Comparison of ENCODE assay signal across 35 cellular contexts in the genomic region with DNA sequence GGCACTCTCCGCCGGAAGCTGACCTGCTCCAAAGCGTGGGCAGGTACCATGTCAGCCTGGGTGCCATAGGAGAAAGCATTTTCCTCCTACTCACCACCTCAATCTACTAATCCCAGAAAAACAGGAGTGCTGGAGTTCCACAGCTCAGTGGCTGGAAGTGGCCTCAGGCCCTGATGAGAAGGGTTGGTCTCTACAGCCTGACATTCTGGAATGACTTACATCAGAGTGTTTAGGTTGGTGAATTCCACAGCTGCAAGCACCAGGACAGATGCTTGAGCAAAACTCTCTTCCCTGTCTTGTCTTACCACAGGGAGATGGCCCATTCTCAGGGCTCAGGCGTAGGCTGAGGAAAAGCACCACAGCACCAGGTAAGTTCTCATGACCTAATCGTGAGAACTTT. TPM values are rescaled to one million over a fixed set of nuclear protein-coding genes. Genes with fewer than 3 reads are reported as not detected.
"Had no signal": no experiment of that assay in that cellular context is flagged by ENCODE, and none has a peak within 500 bp of the region (broad histone marks: within the 10 kb centered on the region; RNA-seq: fewer than 3 reads in every experiment).

No MANE protein-coding gene starts in this region.

- H3K27ac ChIP-seq: adrenal gland, body of pancreas, brain microvascular endothelial cell, breast epithelium, VCaP had no signal

- DNase-seq: activated B cell treated with CpG ODN at 0.5 μM for 24 hours; activated CD4-positive, alpha-beta memory T cell treated with anti-CD3 and anti-CD28 coated beads for 36 hours; activated CD4-positive, alpha-beta T cell treated with anti-CD3 and anti-CD28 coated beads for 4 hours; activated CD4-positive, alpha-beta T cell treated with anti-CD3 and anti-CD28 coated beads, Interleukin-2, amount 10 ng/mL, durations not matched to agents 24 days and 14 days; activated CD4-positive, alpha-beta T cell treated with anti-CD3 and anti-CD28 coated beads, Interleukin-2, amount 50 U/mL, for 1 hour; activated CD4-positive, alpha-beta T cell treated with anti-CD3 and anti-CD28 coated beads, Interleukin-2, amount 50 U/mL, for 4 hours; activated CD4-positive, CD25-positive, alpha-beta regulatory T cell treated with anti-CD3 and anti-CD28 coated beads, Interleukin-2, amount 50 U/mL, for 72 hours; activated CD8-positive, alpha-beta memory T cell treated with anti-CD3 and anti-CD28 coated beads, Interleukin-2, amount 50 U/mL, for 4 hours; activated CD8-positive, alpha-beta T cell treated with anti-CD3 and anti-CD28 coated beads for 36 hours; activated effector memory CD4-positive, alpha-beta T cell treated with anti-CD3 and anti-CD28 coated beads, Interleukin-2, amount 50 U/mL, for 16 hours; activated gamma-delta T cell treated with Interleukin-2 at 50 U/mL for 16 hours; activated naive CD4-positive, alpha-beta T cell; activated naive CD4-positive, alpha-beta T cell treated with anti-CD3 and anti-CD28 coated beads for 36 hours; activated naive CD4-positive, alpha-beta T cell treated with anti-CD3 and anti-CD28 coated beads, Interleukin-2, amount 50 U/mL, for 16 hours; activated naive CD8-positive, alpha-beta T cell treated with anti-CD3 and anti-CD28 coated beads for 36 hours; activated T-cell treated with anti-CD3 and anti-CD28 coated beads for 4 hours; activated T-cell treated with anti-CD3 and anti-CD28 coated beads, Interleukin-2, amount 50 U/mL, for 1 hour; activated T-cell treated with anti-CD3 and anti-CD28 coated beads, Interleukin-2, amount 50 U/mL, for 4 hours; activated T-cell treated with anti-CD3 and anti-CD28 coated beads, Interleukin-2, amount 50 U/mL, for 72 hours; adrenal gland; amniotic stem cell; aorta; body of pancreas; brain microvascular endothelial cell; central memory CD4-positive, alpha-beta T cell; T-cell; T-helper 17 cell had no signal

- H3K9me3 Mint-ChIP-seq: activated B cell treated with CpG ODN at 0.5 μM for 24 hours; activated CD4-positive, alpha-beta memory T cell treated with anti-CD3 and anti-CD28 coated beads for 36 hours; activated CD4-positive, alpha-beta T cell treated with anti-CD3 and anti-CD28 coated beads, Interleukin-2, amount 10 ng/mL, durations not matched to agents 24 days and 14 days; activated naive CD4-positive, alpha-beta T cell treated with anti-CD3 and anti-CD28 coated beads for 36 hours; activated naive CD4-positive, alpha-beta T cell treated with anti-CD3 and anti-CD28 coated beads, Interleukin-2, amount 50 U/mL, for 72 hours; activated naive CD8-positive, alpha-beta T cell treated with anti-CD3 and anti-CD28 coated beads for 36 hours; activated T-cell treated with anti-CD3 and anti-CD28 coated beads, Interleukin-2, amount 50 U/mL, for 4 hours; activated T-cell treated with anti-CD3 and anti-CD28 coated beads, Interleukin-2, amount 50 U/mL, for 72 hours; activated T-helper 1 cell treated with anti-CD3 and anti-CD28 coated beads, Interleukin-12 subunit alpha, Interleukin-12 subunit beta, Interleukin-2, Interleukin-4 antibody, amounts not matched to agents 30 ng/mL and 10 ng/mL and 1 ng/mL, durations not matched to agents 14 hours and 24 hours and 36 hours; T-cell had no signal

- H3K4me3 ChIP-seq: adrenal gland, body of pancreas, breast epithelium had no signal

- H3K4me1 Mint-ChIP-seq: activated B cell treated with CpG ODN at 0.5 μM for 24 hours; activated CD4-positive, alpha-beta T cell treated with anti-CD3 and anti-CD28 coated beads, Interleukin-2, amount 10 ng/mL, durations not matched to agents 24 days and 14 days; activated naive CD8-positive, alpha-beta T cell treated with anti-CD3 and anti-CD28 coated beads for 36 hours; activated T-helper 17 cell treated with anti-CD3 and anti-CD28 coated beads, Interleukin-2, amount 50 U/mL, for 72 hours; T-cell; T-helper 17 cell had no signal

- H3K9me3 ChIP-seq: adrenal gland, body of pancreas, breast epithelium had no signal

- H3K4me1 ChIP-seq: breast epithelium had no signal

- H3K27me3 ChIP-seq: adrenal gland, body of pancreas, brain microvascular endothelial cell, breast epithelium had no signal

- ATAC-seq: activated CD8-positive, alpha-beta T cell treated with anti-CD3 and anti-CD28 coated beads for 36 hours; activated naive CD4-positive, alpha-beta T cell treated with anti-CD3 and anti-CD28 coated beads, Interleukin-2, amount 50 U/mL, for 72 hours; activated T-cell treated with anti-CD3 and anti-CD28 coated beads, Interleukin-2, amount 50 U/mL, for 4 hours; activated T-cell treated with anti-CD3 and anti-CD28 coated beads, Interleukin-2, amount 50 U/mL, for 72 hours; activated T-helper 17 cell treated with anti-CD3 and anti-CD28 coated beads, Interleukin-2, amount 50 U/mL, for 72 hours; body of pancreas; T-helper 17 cell had no signal

- H3K36me3 ChIP-seq: adrenal gland, brain microvascular endothelial cell, breast epithelium had no signal

- H3K27ac Mint-ChIP-seq: activated B cell treated with CpG ODN at 0.5 μM for 24 hours; activated CD4-positive, alpha-beta memory T cell treated with anti-CD3 and anti-CD28 coated beads for 36 hours; activated CD4-positive, alpha-beta T cell treated with anti-CD3 and anti-CD28 coated beads, Interleukin-2, amount 10 ng/mL, durations not matched to agents 24 days and 14 days; activated CD8-positive, alpha-beta T cell treated with anti-CD3 and anti-CD28 coated beads for 36 hours; activated naive CD4-positive, alpha-beta T cell treated with anti-CD3 and anti-CD28 coated beads for 36 hours; activated naive CD4-positive, alpha-beta T cell treated with anti-CD3 and anti-CD28 coated beads, Interleukin-2, amount 50 U/mL, for 72 hours; activated naive CD8-positive, alpha-beta T cell treated with anti-CD3 and anti-CD28 coated beads for 36 hours; activated T-cell treated with anti-CD3 and anti-CD28 coated beads, Interleukin-2, amount 50 U/mL, for 72 hours; activated T-helper 1 cell treated with anti-CD3 and anti-CD28 coated beads, Interleukin-12 subunit alpha, Interleukin-12 subunit beta, Interleukin-2, Interleukin-4 antibody, amounts not matched to agents 30 ng/mL and 10 ng/mL and 1 ng/mL, durations not matched to agents 14 hours and 24 hours and 36 hours; activated T-helper 17 cell treated with anti-CD3 and anti-CD28 coated beads, Interleukin-2, amount 50 U/mL, for 72 hours; T-cell; T-helper 17 cell had no signal

- H3K36me3 Mint-ChIP-seq: activated CD4-positive, alpha-beta memory T cell treated with anti-CD3 and anti-CD28 coated beads for 36 hours; activated naive CD4-positive, alpha-beta T cell treated with anti-CD3 and anti-CD28 coated beads, Interleukin-2, amount 50 U/mL, for 72 hours; activated naive CD8-positive, alpha-beta T cell treated with anti-CD3 and anti-CD28 coated beads for 36 hours; T-cell had no signal

- H3K4me3 Mint-ChIP-seq: activated B cell treated with CpG ODN at 0.5 μM for 24 hours; activated CD4-positive, alpha-beta memory T cell treated with anti-CD3 and anti-CD28 coated beads for 36 hours; activated CD4-positive, alpha-beta T cell treated with anti-CD3 and anti-CD28 coated beads, Interleukin-2, amount 10 ng/mL, durations not matched to agents 24 days and 14 days; activated CD8-positive, alpha-beta T cell treated with anti-CD3 and anti-CD28 coated beads for 36 hours; activated naive CD4-positive, alpha-beta T cell treated with anti-CD3 and anti-CD28 coated beads for 36 hours; activated naive CD8-positive, alpha-beta T cell treated with anti-CD3 and anti-CD28 coated beads for 36 hours; activated T-cell treated with anti-CD3 and anti-CD28 coated beads, Interleukin-2, amount 50 U/mL, for 4 hours; activated T-cell treated with anti-CD3 and anti-CD28 coated beads, Interleukin-2, amount 50 U/mL, for 72 hours; activated T-helper 1 cell treated with anti-CD3 and anti-CD28 coated beads, Interleukin-12 subunit alpha, Interleukin-12 subunit beta, Interleukin-2, Interleukin-4 antibody, amounts not matched to agents 30 ng/mL and 10 ng/mL and 1 ng/mL, durations not matched to agents 14 hours and 24 hours and 36 hours; activated T-helper 17 cell treated with anti-CD3 and anti-CD28 coated beads, Interleukin-2, amount 50 U/mL, for 72 hours; T-cell; T-helper 17 cell had no signal

RNA-seq across cellular contexts. Expression of gene SEC16B, which starts 5.5 kb away (rescaled TPM):
- total RNA-seq: activated B cell treated with CpG ODN at 0.5 μM for 24 hours; activated CD4-positive, alpha-beta memory T cell treated with anti-CD3 and anti-CD28 coated beads for 36 hours; activated CD4-positive, alpha-beta T cell treated with anti-CD3 and anti-CD28 coated beads, Interleukin-2, amount 10 ng/mL, durations not matched to agents 24 days and 14 days; activated CD8-positive, alpha-beta memory T cell treated with anti-CD3 and anti-CD28 coated beads for 36 hours; activated CD8-positive, alpha-beta T cell treated with anti-CD3 and anti-CD28 coated beads for 36 hours; activated naive CD4-positive, alpha-beta T cell treated with anti-CD3 and anti-CD28 coated beads for 36 hours; activated naive CD4-positive, alpha-beta T cell treated with anti-CD3 and anti-CD28 coated beads, Interleukin-2, amount 50 U/mL, for 72 hours; activated naive CD8-positive, alpha-beta T cell treated with anti-CD3 and anti-CD28 coated beads for 36 hours; activated T-cell treated with anti-CD3 and anti-CD28 coated beads, Interleukin-2, amount 50 U/mL, for 4 hours; activated T-cell treated with anti-CD3 and anti-CD28 coated beads, Interleukin-2, amount 50 U/mL, for 72 hours; activated T-helper 1 cell treated with anti-CD3 and anti-CD28 coated beads, Interleukin-12 subunit alpha, Interleukin-12 subunit beta, Interleukin-2, Interleukin-4 antibody, amounts not matched to agents 30 ng/mL and 10 ng/mL and 1 ng/mL, durations not matched to agents 14 hours and 24 hours and 36 hours; activated T-helper 17 cell treated with anti-CD3 and anti-CD28 coated beads, Interleukin-2, amount 50 U/mL, for 72 hours; T-cell; T-helper 1 cell treated with Interleukin-12 subunit alpha and Interleukin-12 subunit beta and Interleukin-4 antibody, amounts not matched to agents 30 ng/mL and 1 ng/mL, for 36 hours; T-helper 17 cell; T-helper 2 cell treated with Interferon-gamma antibody and Interleukin-4, amounts not matched to agents 100 ng/mL and 5 ng/mL, for 36 hours had no signal
